In genomic region chr10:102163342-102163989, GRCh38 we compare ENCODE assay signal across 1 cellular context.
TF ChIP-seq lines count a peak whose summit lies in the region.

No MANE protein-coding gene starts in this region.

TF ChIP-seq in K562, 482 proteins besides CTCF, POLR2A, EP300 and RAD21 (continues in another document):
- TF ChIP-seq ATF4 (CRISPR knock-in tag; IDR thresholded peaks at IDR 0.05) = no peak
- TF ChIP-seq TAL1 (IDR thresholded peaks at IDR 0.05) = peak; percentile 47; the same call in 1 of the 2 replicates
- TF ChIP-seq SNIP1 (IDR thresholded peaks at IDR 0.05; ENCODE audit: low read depth) = no peak
- TF ChIP-seq ZNF507 (tag; conservative IDR thresholded peaks at IDR 0.05) = no peak
- TF ChIP-seq MBD2 (IDR thresholded peaks at IDR 0.05; ENCODE audit: borderline replicate concordance, low read depth) = no peak
- 0 out of 2 replicates have a peak, but pooled peaks have one; percentile 23 for TF ChIP-seq DPF2 (IDR thresholded peaks at IDR 0.05)
- no peak for TF ChIP-seq FOSL1 (tag; conservative IDR thresholded peaks at IDR 0.05)
- no peak for TF ChIP-seq BHLHE40 (IDR thresholded peaks at IDR 0.05; ENCODE audit: low read length)
- no peak for TF ChIP-seq NUFIP1 (IDR thresholded peaks at IDR 0.05; ENCODE audit: partially characterized antibody)
- no peak for TF ChIP-seq ZNF407 (IDR thresholded peaks at IDR 0.05; ENCODE audit: low read depth)
- TF ChIP-seq ETV1 (tag; conservative IDR thresholded peaks at IDR 0.05; ENCODE audit: low read depth) = peak; percentile 38; the same call in 1 of the 2 replicates
- no peak for TF ChIP-seq GTF2A2 (tag; IDR thresholded peaks at IDR 0.05)
- no peak for TF ChIP-seq NFYB (IDR thresholded peaks at IDR 0.05; ENCODE audit: extremely low read depth, insufficient read length)
- TF ChIP-seq ZBTB33 (CRISPR knock-in tag; IDR thresholded peaks at IDR 0.05) = peak; percentile 61; the same call in 1 of the 2 replicates
- TF ChIP-seq NR3C1 (CRISPR knock-in tag; IDR thresholded peaks at IDR 0.05) = no peak
- no peak for TF ChIP-seq TRIM24 (IDR thresholded peaks at IDR 0.05)
- TF ChIP-seq PPARD (CRISPR knock-in tag; IDR thresholded peaks at IDR 0.05) = no peak
- TF ChIP-seq ZC3H11A (IDR thresholded peaks at IDR 0.05; ENCODE audit: low read depth, low read length) = no peak
- no peak for TF ChIP-seq DMBX1 (CRISPR knock-in tag; IDR thresholded peaks at IDR 0.05; ENCODE audit: borderline replicate concordance)
- TF ChIP-seq TCF3 (CRISPR knock-in tag; IDR thresholded peaks at IDR 0.05) = peak; percentile 57; the same call in 1 of the 2 replicates
- TF ChIP-seq CBFA2T2 (conservative IDR thresholded peaks at IDR 0.05) = peak; percentile 26; the same call in 1 of the 2 replicates
- TF ChIP-seq NCOR1 (IDR thresholded peaks at IDR 0.05) = peak; percentile 17; the same call in 1 of the 2 replicates
- TF ChIP-seq MITF (IDR thresholded peaks at IDR 0.05) = no peak
- TF ChIP-seq DLX4 (CRISPR knock-in tag; IDR thresholded peaks at IDR 0.05) = no peak
- no peak for TF ChIP-seq U2AF1 (optimal IDR thresholded peaks at IDR 0.05; ENCODE audit: low read depth, low read length)
- no peak for TF ChIP-seq KLF6 (CRISPR knock-in tag; IDR thresholded peaks at IDR 0.05; ENCODE audit: borderline replicate concordance)
- no peak for TF ChIP-seq BMI1 (IDR thresholded peaks at IDR 0.05; ENCODE audit: low read length)
- no peak for TF ChIP-seq GATA2 (CRISPR knock-in tag; IDR thresholded peaks at IDR 0.05)
- TF ChIP-seq ZNF316 (IDR thresholded peaks at IDR 0.05) = peak; percentile 53
- TF ChIP-seq ZNF699 (CRISPR knock-in tag; IDR thresholded peaks at IDR 0.05; ENCODE audit: insufficient replicate concordance) = no peak
- no peak for TF ChIP-seq CUX1 (CRISPR knock-in tag; IDR thresholded peaks at IDR 0.05)
- TF ChIP-seq GABPA (tag; conservative IDR thresholded peaks at IDR 0.05; ENCODE audit: low read depth) = 0 out of 2 replicates have a peak, but pooled peaks have one; percentile 18
- no peak for TF ChIP-seq NR2C2 (CRISPR knock-in tag; IDR thresholded peaks at IDR 0.05)
- TF ChIP-seq NR2C2 (tag; IDR thresholded peaks at IDR 0.05) = no peak
- TF ChIP-seq MTA2 (IDR thresholded peaks at IDR 0.05; ENCODE audit: low read depth) = peak; percentile 24; the same call in 1 of the 2 replicates
- TF ChIP-seq HMBOX1 (IDR thresholded peaks at IDR 0.05) = peak; percentile 69; the same call in 1 of the 2 replicates
- TF ChIP-seq SMAD1 (IDR thresholded peaks at IDR 0.05; ENCODE audit: low read depth, low read length, partially characterized antibody) = no peak
- TF ChIP-seq TRIM28 (IDR thresholded peaks at IDR 0.05) = no peak
- TF ChIP-seq ZNF589 (CRISPR knock-in tag; IDR thresholded peaks at IDR 0.05; ENCODE audit: low read depth) = no peak
- peak; percentile 55 for TF ChIP-seq C11orf30 (IDR thresholded peaks at IDR 0.05; ENCODE audit: low read depth)
- TF ChIP-seq ZNF12 (CRISPR knock-in tag; IDR thresholded peaks at IDR 0.05) = 0 out of 2 replicates have a peak, but pooled peaks have one; percentile 68
- peak; percentile 29; the same call in 1 of the 2 replicates for TF ChIP-seq SMARCA4 (IDR thresholded peaks at IDR 0.05)
